Comparison of ENCODE assay signal across 18 cellular contexts in genomic region chr11:6458352-6458751, GRCh38. TPM values are rescaled to one million over a fixed set of nuclear protein-coding genes. Genes with fewer than 3 reads are reported as not detected.
"Had no signal": no experiment of that assay in that cellular context is flagged by ENCODE, and none has a peak within 500 bp of the region (broad histone marks: within the 10 kb centered on the region; RNA-seq: fewer than 3 reads in every experiment).

No MANE protein-coding gene starts in this region.

- H3K4me3 Mint-ChIP-seq: dendritic cell treated with granulocyte-macrophage colony-stimulating factor and Interleukin-4, amounts not matched to agents 40 ng/mL and 50 ng/mL, for 4 days; effector memory CD8-positive, alpha-beta T cell; memory B cell; mesothelial cell of epicardium; natural killer cell; neural crest cell; stimulated activated memory B cell treated with anti-CD40 and anti-IgM and Interleukin-4, amounts not matched to agents 10 μg/mL and 1 μg/mL and 100 μg/mL, for 72 hours; stimulated activated naive CD8-positive, alpha-beta T cell treated with anti-CD3 and anti-CD28 coated beads, Interleukin-15, Interleukin-2, amounts not matched to agents 100 ng/mL and 50 ng/mL, for 24 hours had no signal

- H3K4me1 ChIP-seq: foreskin keratinocyte, right lobe of liver, tibial artery had no signal

- H3K27ac Mint-ChIP-seq: dendritic cell treated with granulocyte-macrophage colony-stimulating factor and Interleukin-4, amounts not matched to agents 40 ng/mL and 50 ng/mL, for 4 days; effector memory CD8-positive, alpha-beta T cell; memory B cell; mesothelial cell of epicardium; natural killer cell; stimulated activated memory B cell treated with anti-CD40 and anti-IgM and Interleukin-4, amounts not matched to agents 10 μg/mL and 1 μg/mL and 100 μg/mL, for 72 hours; stimulated activated naive CD8-positive, alpha-beta T cell treated with anti-CD3 and anti-CD28 coated beads, Interleukin-15, Interleukin-2, amounts not matched to agents 100 ng/mL and 50 ng/mL, for 24 hours had no signal

- ATAC-seq: effector memory CD8-positive, alpha-beta T cell; foreskin keratinocyte; natural killer cell; right lobe of liver; stimulated activated memory B cell treated with anti-CD40 and anti-IgM and Interleukin-4, amounts not matched to agents 10 μg/mL and 1 μg/mL and 100 μg/mL, for 72 hours had no signal

- H3K9me3 Mint-ChIP-seq: dendritic cell treated with granulocyte-macrophage colony-stimulating factor and Interleukin-4, amounts not matched to agents 40 ng/mL and 50 ng/mL, for 4 days; effector memory CD8-positive, alpha-beta T cell; memory B cell; mesothelial cell of epicardium; natural killer cell; neural crest cell; stimulated activated memory B cell treated with anti-CD40 and anti-IgM and Interleukin-4, amounts not matched to agents 10 μg/mL and 1 μg/mL and 100 μg/mL, for 72 hours; stimulated activated naive CD8-positive, alpha-beta T cell treated with anti-CD3 and anti-CD28 coated beads, Interleukin-15, Interleukin-2, amounts not matched to agents 100 ng/mL and 50 ng/mL, for 24 hours had no signal

- DNase-seq: cerebellar nuclear complex; effector memory CD8-positive, alpha-beta T cell; foreskin keratinocyte; head of caudate nucleus; hippocampal formation; left colon; natural killer cell; right lobe of liver; stimulated activated CD4-positive, alpha-beta T cell treated with anti-CD3 and anti-CD28 coated beads, Interleukin-1b, Interleukin-23, amount 100 ng/mL, for 48 hours; stimulated activated CD4-positive, alpha-beta T cell treated with anti-CD3 and anti-CD28 coated beads, Interleukin-4, amount 100 ng/mL, for 24 hours; tibial artery had no signal

- H3K9me3 ChIP-seq: right lobe of liver, tibial artery had no signal

- H3K4me1 Mint-ChIP-seq: memory B cell; natural killer cell; neural crest cell; stimulated activated memory B cell treated with anti-CD40 and anti-IgM and Interleukin-4, amounts not matched to agents 10 μg/mL and 1 μg/mL and 100 μg/mL, for 72 hours had no signal

- H3K4me3 ChIP-seq: right lobe of liver, tibial artery had no signal

- H3K27ac ChIP-seq: foreskin keratinocyte, right lobe of liver, tibial artery had no signal

- H3K27me3 Mint-ChIP-seq: dendritic cell treated with granulocyte-macrophage colony-stimulating factor and Interleukin-4, amounts not matched to agents 40 ng/mL and 50 ng/mL, for 4 days; effector memory CD8-positive, alpha-beta T cell; memory B cell; stimulated activated memory B cell treated with anti-CD40 and anti-IgM and Interleukin-4, amounts not matched to agents 10 μg/mL and 1 μg/mL and 100 μg/mL, for 72 hours; stimulated activated naive CD8-positive, alpha-beta T cell treated with anti-CD3 and anti-CD28 coated beads, Interleukin-15, Interleukin-2, amounts not matched to agents 100 ng/mL and 50 ng/mL, for 24 hours had no signal

- H3K27me3 ChIP-seq: foreskin keratinocyte, right lobe of liver, tibial artery had no signal

RNA-seq across cellular contexts. Expression of gene HPX, which starts 17.6 kb away (rescaled TPM):
- total RNA-seq: myocyte had no signal
